Comparison of ENCODE assay signal across 8 cellular contexts in the genomic region with DNA sequence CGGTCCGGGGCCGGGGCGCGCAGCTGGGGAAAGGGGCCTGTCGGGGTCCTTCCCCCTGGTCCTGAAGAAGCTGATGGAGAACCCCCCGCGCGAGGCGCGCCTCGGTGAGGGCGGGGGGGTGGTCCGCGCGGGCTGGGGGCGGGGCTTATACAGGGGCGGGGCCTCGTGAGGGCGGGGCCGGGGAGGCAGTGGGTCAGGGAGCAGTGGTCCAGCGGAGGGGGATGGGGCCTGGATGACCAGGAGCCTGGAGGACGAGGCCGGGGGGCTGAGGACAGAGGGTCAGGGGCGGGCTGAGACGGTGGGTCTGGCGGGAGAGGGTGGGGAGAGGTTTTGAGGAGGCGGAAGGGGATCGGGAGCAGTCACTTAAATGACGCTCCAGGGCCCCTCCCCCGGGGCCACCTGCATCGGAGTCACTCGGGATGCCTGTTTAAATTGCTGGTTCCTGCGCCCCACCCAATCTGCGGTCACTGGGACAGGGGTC. TPM values are rescaled to one million over a fixed set of nuclear protein-coding genes. Genes with fewer than 3 reads are reported as not detected.
DNase-seq lines count a peak whose midpoint lies in the region; ATAC-seq, FAIRE-seq and TF ChIP-seq lines count a peak whose summit lies in the region.

No MANE protein-coding gene starts in this region.

- TF ChIP-seq POLR2A in GM18505 (IDR thresholded peaks at IDR 0.05; ENCODE audit: borderline replicate concordance, extremely low read depth, insufficient read depth, insufficient read length) = no peak

- POLR2A ChIA-PET in activated naive CD8-positive, alpha-beta T cell treated with anti-CD3 and anti-CD28 coated beads, Interleukin-2, amount 10 ng/mL, durations not matched to agents 7 days and 5 days (lab: Charles Lee) = interaction anchor here (0.6 to 2.6 kb wide), 10 partner anchors 16 to 1232 kb away, joined by 3 to 15 read pairs (median 7); a partner anchor contains a TSS

- peak overlapping the region; percentile 87 for H3K27ac Mint-ChIP-seq in activated naive CD8-positive, alpha-beta T cell treated with anti-CD3 and anti-CD28 coated beads, Interleukin-2, amount 10 ng/mL, durations not matched to agents 7 days and 5 days

- peaks cover 4% of the 10 kb centered on the region for H3K27me3 Mint-ChIP-seq in activated naive CD8-positive, alpha-beta T cell treated with anti-CD3 and anti-CD28 coated beads, Interleukin-2, amount 10 ng/mL, durations not matched to agents 7 days and 5 days

- no peaks in the 10 kb centered on the region for H3K4me1 ChIP-seq in SJCRH30

- H3K4me3 ChIP-seq in SJCRH30 = peak overlapping the region; percentile 66

- no peaks in the 10 kb centered on the region for H3K9me3 Mint-ChIP-seq in activated naive CD8-positive, alpha-beta T cell treated with anti-CD3 and anti-CD28 coated beads, Interleukin-2, amount 10 ng/mL, durations not matched to agents 7 days and 5 days

- no peaks in the 10 kb centered on the region for H3K36me3 ChIP-seq in SJCRH30

- peak overlapping the region; percentile 86 for H3K27ac ChIP-seq in SJCRH30

- peak overlapping the region; percentile 89 for H3K4me3 Mint-ChIP-seq in activated naive CD8-positive, alpha-beta T cell treated with anti-CD3 and anti-CD28 coated beads, Interleukin-2, amount 10 ng/mL, durations not matched to agents 7 days and 5 days

- no peaks in the 10 kb centered on the region for H3K9me3 ChIP-seq in SJCRH30 (replicated peaks)

- no peaks in the 10 kb centered on the region for H3K36me3 Mint-ChIP-seq in activated naive CD8-positive, alpha-beta T cell treated with anti-CD3 and anti-CD28 coated beads, Interleukin-2, amount 10 ng/mL, durations not matched to agents 7 days and 5 days

- ATAC-seq in GM18505 (IDR thresholded peaks at IDR 0.05; ENCODE audit: unreplicated experiment) (peak; percentile 25), HG03045 (IDR thresholded peaks at IDR 0.05; ENCODE audit: unreplicated experiment) (peak; percentile 34)
- ATAC-seq in activated naive CD8-positive, alpha-beta T cell treated with anti-CD3 and anti-CD28 coated beads, Interleukin-2, amount 10 ng/mL, durations not matched to agents 7 days and 5 days (ENCODE audit: low read depth) = peak; percentile 16

- H3K27me3 ChIP-seq in SJCRH30 = no peaks in the 10 kb centered on the region

- intact Hi-C loops in cardiac septum (cut with DNase I) = loop anchor here (5.0 kb wide), 1 partner anchor 95 kb away; a partner anchor contains a TSS
- intact Hi-C loops in posterior cingulate gyrus (cut with DNase I) = loop anchor here (5.0 kb wide), 1 partner anchor 430 kb away; a partner anchor contains a TSS

- peak; percentile 42 for FAIRE-seq in urothelium cell line (lab: Jason Lieb, UNC)

- DNase-seq in 8988T (peak; percentile 57), SJCRH30 (no peak), cardiac septum (ENCODE audit: low spot score) (peak; percentile 84), posterior cingulate gyrus (peak in 9 of 10 donors; percentile 51 to 92 (median 64)), urothelium cell line (ENCODE audit: low spot score) (peak; percentile 93)
- DNase-seq in activated naive CD8-positive, alpha-beta T cell treated with anti-CD3 and anti-CD28 coated beads, Interleukin-2, amount 10 ng/mL, durations not matched to agents 7 days and 5 days = peak; percentile 79

- peaks cover 5% of the 10 kb centered on the region for H3K4me1 Mint-ChIP-seq in activated naive CD8-positive, alpha-beta T cell treated with anti-CD3 and anti-CD28 coated beads, Interleukin-2, amount 10 ng/mL, durations not matched to agents 7 days and 5 days

RNA-seq across cellular contexts. Expression of a gene that starts 0.4 kb away (rescaled TPM):
- 6.0 and 7.4 TPM in 2 replicates for total RNA-seq in SJCRH30 (2014; rRNA removed; shearing (Covaris generic))
- 1 to 10 TPM; 3.6 to 4.0 TPM for total RNA-seq in activated naive CD8-positive, alpha-beta T cell treated with anti-CD3 and anti-CD28 coated beads, Interleukin-2, amount 10 ng/mL, durations not matched to agents 7 days and 5 days
- 14.0 TPM for total RNA-seq in cardiac septum

Comparison
In these comparisons a context has a peak if more than half of its experiments do, and no peak if none do; other contexts are left out.
1. DNase-seq: peak in 8988T (single experiment), activated naive CD8-positive, alpha-beta T cell treated with anti-CD3 and anti-CD28 coated beads, Interleukin-2, amount 10 ng/mL, durations not matched to agents 7 days and 5 days (single experiment), cardiac septum (single experiment), posterior cingulate gyrus (9 of 10) and urothelium cell line (single experiment); none in SJCRH30 (0 of 2).
2. Peak in every context shown above with its lines, with median percentiles within 50 percentile points of each other: ATAC-seq.